In the genomic region with DNA sequence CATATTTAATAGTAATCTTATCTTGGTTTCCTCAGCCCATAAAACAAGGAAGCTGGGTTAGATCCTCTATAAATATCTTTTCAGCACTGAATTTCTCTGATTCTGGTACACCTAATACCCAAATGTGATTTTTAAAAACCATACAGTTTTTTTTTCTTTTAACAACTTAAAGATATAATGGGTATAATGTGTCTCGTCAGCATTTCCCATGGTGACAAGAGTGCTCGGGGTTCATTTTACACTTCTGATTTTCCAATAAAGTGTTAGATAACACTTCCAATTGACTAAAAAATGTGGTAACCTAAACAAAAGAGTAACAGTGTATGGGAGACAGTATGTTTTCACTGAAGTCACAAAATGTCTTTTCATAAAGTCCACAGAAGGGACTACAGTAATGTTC, we compare ENCODE assay signal across 22 cellular contexts.
"Had no signal": no experiment of that assay in that cellular context is flagged by ENCODE, and none has a peak within 500 bp of the region (broad histone marks: within the 10 kb centered on the region; RNA-seq: fewer than 3 reads in every experiment).

No MANE protein-coding gene starts in this region.

- H3K36me3 ChIP-seq: heart right ventricle, tibial artery, WERI-Rb-1 had no signal

- ATAC-seq: heart right ventricle; left lobe of liver; naive thymus-derived CD8-positive, alpha-beta T cell; stimulated activated effector memory CD8-positive, alpha-beta T cell treated with anti-CD3 and anti-CD28 coated beads, Interleukin-12 subunit alpha, Interleukin-12 subunit beta, amount 100 ng/mL, for 72 hours; stimulated activated naive CD8-positive, alpha-beta T cell treated with anti-CD3 and anti-CD28 coated beads, Interleukin-15, amount 100 ng/mL, for 72 hours had no signal

- H3K4me3 Mint-ChIP-seq: activated naive CD4-positive, alpha-beta T cell treated with anti-CD3 and anti-CD28 coated beads, Interleukin-2, amount 50 U/mL, for 24 hours; brain; mesothelial cell of epicardium; stimulated activated effector memory CD8-positive, alpha-beta T cell treated with anti-CD3 and anti-CD28 coated beads, Interleukin-12 subunit alpha, Interleukin-12 subunit beta, amount 100 ng/mL, for 72 hours; stimulated activated naive CD8-positive, alpha-beta T cell treated with anti-CD3 and anti-CD28 coated beads, Interleukin-15, amount 100 ng/mL, for 72 hours had no signal

- H3K36me3 Mint-ChIP-seq: activated naive CD4-positive, alpha-beta T cell treated with anti-CD3 and anti-CD28 coated beads, Interleukin-2, amount 50 U/mL, for 24 hours; brain; mesothelial cell of epicardium; naive thymus-derived CD8-positive, alpha-beta T cell; stimulated activated effector memory CD8-positive, alpha-beta T cell treated with anti-CD3 and anti-CD28 coated beads, Interleukin-12 subunit alpha, Interleukin-12 subunit beta, amount 100 ng/mL, for 72 hours had no signal

- H3K27ac Mint-ChIP-seq: activated naive CD4-positive, alpha-beta T cell treated with anti-CD3 and anti-CD28 coated beads, Interleukin-2, amount 50 U/mL, for 24 hours; brain; mesothelial cell of epicardium; naive thymus-derived CD8-positive, alpha-beta T cell; progenitor cell of endocrine pancreas; stimulated activated effector memory CD8-positive, alpha-beta T cell treated with anti-CD3 and anti-CD28 coated beads, Interleukin-12 subunit alpha, Interleukin-12 subunit beta, amount 100 ng/mL, for 72 hours; stimulated activated naive CD8-positive, alpha-beta T cell treated with anti-CD3 and anti-CD28 coated beads, Interleukin-15, amount 100 ng/mL, for 72 hours had no signal

- H3K9me3 ChIP-seq: tibial artery had no signal

- H3K27me3 ChIP-seq: heart right ventricle, tibial artery had no signal

- H3K9me3 Mint-ChIP-seq: brain, mesothelial cell of epicardium had no signal

- H3K4me3 ChIP-seq: heart right ventricle, lung, tibial artery had no signal

- H3K4me1 ChIP-seq: heart right ventricle, tibial artery had no signal

- FAIRE-seq: colon, kidney, TTC549 had no signal

- H3K27ac ChIP-seq: heart right ventricle, tibial artery, WERI-Rb-1 had no signal

- H3K4me1 Mint-ChIP-seq: activated naive CD4-positive, alpha-beta T cell treated with anti-CD3 and anti-CD28 coated beads, Interleukin-2, amount 50 U/mL, for 24 hours; brain; naive thymus-derived CD8-positive, alpha-beta T cell; stimulated activated effector memory CD8-positive, alpha-beta T cell treated with anti-CD3 and anti-CD28 coated beads, Interleukin-12 subunit alpha, Interleukin-12 subunit beta, amount 100 ng/mL, for 72 hours; stimulated activated naive CD8-positive, alpha-beta T cell treated with anti-CD3 and anti-CD28 coated beads, Interleukin-15, amount 100 ng/mL, for 72 hours had no signal

- H3K27me3 Mint-ChIP-seq: activated naive CD4-positive, alpha-beta T cell treated with anti-CD3 and anti-CD28 coated beads, Interleukin-2, amount 50 U/mL, for 24 hours; progenitor cell of endocrine pancreas; stimulated activated naive CD8-positive, alpha-beta T cell treated with anti-CD3 and anti-CD28 coated beads, Interleukin-15, amount 100 ng/mL, for 72 hours had no signal

- DNase-seq: activated CD4-positive, CD25-positive, alpha-beta regulatory T cell treated with anti-CD3 and anti-CD28 coated beads, Interleukin-2, amount 50 U/mL, for 72 hours; activated gamma-delta T cell treated with Interleukin-2 at 50 U/mL for 16 hours; activated T-cell treated with anti-CD3 and anti-CD28 coated beads, Interleukin-2, amount 50 U/mL, for 1 hour; anterior cingulate cortex; central memory CD4-positive, alpha-beta T cell; heart right ventricle; kidney; naive thymus-derived CD8-positive, alpha-beta T cell; stimulated activated CD4-positive, alpha-beta T cell treated with anti-CD3 and anti-CD28 coated beads, Interleukin-1b, Interleukin-23, amount 100 ng/mL, for 48 hours; stimulated activated naive CD8-positive, alpha-beta T cell treated with anti-CD3 and anti-CD28 coated beads, Interleukin-15, amount 100 ng/mL, for 72 hours; T-helper 1 cell; tibial artery; WERI-Rb-1 had no signal
